ENCODE assay signal across 1 cellular context in genomic region chr19:35913589-35913988, GRCh38.
A peak's percentile ranks its signal among the peaks of the same experiment; 100 is the strongest.
TF ChIP-seq lines count a peak whose summit lies in the region.

No MANE protein-coding gene starts in this region.

TF ChIP-seq in IMR-90, 13 proteins besides CTCF, POLR2A, EP300 and RAD21:
- TF ChIP-seq, protein P1, sequence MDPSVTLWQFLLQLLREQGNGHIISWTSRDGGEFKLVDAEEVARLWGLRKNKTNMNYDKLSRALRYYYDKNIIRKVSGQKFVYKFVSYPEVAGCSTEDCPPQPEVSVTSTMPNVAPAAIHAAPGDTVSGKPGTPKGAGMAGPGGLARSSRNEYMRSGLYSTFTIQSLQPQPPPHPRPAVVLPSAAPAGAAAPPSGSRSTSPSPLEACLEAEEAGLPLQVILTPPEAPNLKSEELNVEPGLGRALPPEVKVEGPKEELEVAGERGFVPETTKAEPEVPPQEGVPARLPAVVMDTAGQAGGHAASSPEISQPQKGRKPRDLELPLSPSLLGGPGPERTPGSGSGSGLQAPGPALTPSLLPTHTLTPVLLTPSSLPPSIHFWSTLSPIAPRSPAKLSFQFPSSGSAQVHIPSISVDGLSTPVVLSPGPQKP (IDR thresholded peaks at IDR 0.05; ENCODE audit: borderline replicate concordance, low read depth, low read length), result no peak
- TF ChIP-seq BHLHE40 (IDR thresholded peaks at IDR 0.05; ENCODE audit: low read depth, low read length) (no peak), RCOR1 (IDR thresholded peaks at IDR 0.05; ENCODE audit: insufficient replicate concordance, low read length) (no peak), NFE2L2 (IDR thresholded peaks at IDR 0.05; ENCODE audit: low read depth, low read length) (no peak), FOS (IDR thresholded peaks at IDR 0.05; ENCODE audit: low read depth, low read length) (0 out of 2 replicates have a peak, but pooled peaks have one; percentile 38), MAFK (IDR thresholded peaks at IDR 0.05; ENCODE audit: low read depth, low read length) (peak; percentile 45)
